In genomic region chr19:30339624-30340525, GRCh38 we compare ENCODE assay signal across 26 cellular contexts. TPM values are rescaled to one million over a fixed set of nuclear protein-coding genes. Genes with fewer than 3 reads are reported as not detected.
DNase-seq lines count a peak whose midpoint lies in the region; ATAC-seq and TF ChIP-seq lines count a peak whose summit lies in the region.
"Had no signal": no experiment of that assay in that cellular context is flagged by ENCODE, and none has a peak within 500 bp of the region (broad histone marks: within the 10 kb centered on the region; RNA-seq: fewer than 3 reads in every experiment).

No MANE protein-coding gene starts in this region.

- no peak for TF ChIP-seq POLR2A in stomach (IDR thresholded peaks at IDR 0.05)

- TF ChIP-seq EP300 in stomach (IDR thresholded peaks at IDR 0.05) = no peak

- H3K4me2 ChIP-seq in BLaER1 = peak overlapping the region; percentile 50; the same call in 1 of the 2 replicates

- H3K36me3 ChIP-seq in BLaER1 = no peaks in the 10 kb centered on the region
- H3K36me3 ChIP-seq in stomach = no peaks in the 10 kb centered on the region
- H3K36me3 ChIP-seq: Peyer's patch, SJCRH30 had no signal

- TF ChIP-seq CTCF in coronary artery (IDR thresholded peaks at IDR 0.05) (no peak), stomach (IDR thresholded peaks at IDR 0.05) (no peak)

- no peak overlapping the region for H3K27ac ChIP-seq in BLaER1
- no peak overlapping the region for H3K27ac ChIP-seq in coronary artery
- no peak overlapping the region for H3K27ac ChIP-seq in stomach
- H3K27ac ChIP-seq: 22Rv1, C4-2B, HL-60 had no signal

- no peaks in the 10 kb centered on the region for H3K27me3 ChIP-seq in BLaER1
- peaks cover 0 to 12% (median 0%) of the 10 kb centered on the region in 3 donors for H3K27me3 ChIP-seq in stomach
- H3K27me3 ChIP-seq: Peyer's patch, SJCRH30 had no signal

- WGBS in stomach, 5 donors = 68 to 73% (median 70%) methylated on average over 8 to 14 of the region's 14 CpGs

- H3K4me3 ChIP-seq in BLaER1 (no peak overlapping the region), coronary artery (no peak overlapping the region), stomach (no peak overlapping the region)
- H3K4me3 ChIP-seq: K562, Peyer's patch had no signal

- H4K20me1 ChIP-seq in BLaER1 = no peaks in the 10 kb centered on the region

- H3K4me1 ChIP-seq in BLaER1 (peaks cover 16% of the 10 kb centered on the region), stomach (peaks cover 0 to 3% (median 0%) of the 10 kb centered on the region in 4 donors)
- H3K4me1 ChIP-seq: Peyer's patch had no signal

- H3K9me3 ChIP-seq in BLaER1 (no peaks in the 10 kb centered on the region), stomach (no peaks in the 10 kb centered on the region)
- H3K9me3 ChIP-seq: Peyer's patch had no signal

- intact Hi-C loops in stomach (cut with DNase I; ENCODE audit: low total_unique reads) = no loop called here

- H3K9ac ChIP-seq in BLaER1 = no peak overlapping the region

- ATAC-seq in HG02678 (IDR thresholded peaks at IDR 0.05; ENCODE audit: unreplicated experiment) (no peak), GM19467 (IDR thresholded peaks at IDR 0.05; ENCODE audit: unreplicated experiment) (no peak)
- ATAC-seq: HepG2, K562 had no signal

- peak; percentile 62 for DNase-seq in coronary artery (ENCODE audit: low spot score)
- DNase-seq in mesenteric fat pad (ENCODE audit: low spot score) = peak; percentile 77
- DNase-seq in stomach = peak; percentile 8
- no peak for DNase-seq in OCI-M1 (lab: John Stamatoyannopoulos, UW)
- no peak for DNase-seq in DMS53 (lab: John Stamatoyannopoulos, UW)
- DNase-seq: GDM1; H7; HFFc6; NCI-H1092 treated with DMSO at 0.1 percent for 48 hours; NCI-H146; NCI-H2029; NCI-H226; NCI-H510A treated with DMSO at 0.1 percent for 48 hours; NCI-H748 treated with DMSO at 0.1 percent for 48 hours; NK-92 treated with Interleukin-12 subunit alpha and Interleukin-12 subunit beta, amount 100 ng/mL, for 24 hours had no signal

RNA-seq across cellular contexts. Expression of gene ZNF536, which starts 32.3 kb away (rescaled TPM):
- total RNA-seq in mesenteric fat pad (not detected), stomach (10 to 100 TPM in 1 of 5 donors, 1 to 10 TPM in 2, under 1 TPM in 1, not detected in 1; 0.58 to 13.4 (median 3.8) TPM)
- polyA plus RNA-seq in stomach = 1 to 10 TPM in 1 of 3 donors, under 1 TPM in 2; 0.44 to 1.1 (median 0.53) TPM
- total RNA-seq: HepG2, HFFc6, HT-29, K562 had no signal
- polyA plus RNA-seq: HepG2, K562 had no signal

Comparison
In these comparisons a context has a peak if more than half of its experiments do, and no peak if none do; other contexts are left out.
1. DNase-seq: peak in coronary artery (single experiment), mesenteric fat pad (single experiment) and stomach (single experiment); none in OCI-M1 (single experiment) and DMS53 (single experiment).